In genomic region chr10:5620966-5621365, GRCh38 we compare ENCODE assay signal across 23 cellular contexts. TPM values are rescaled to one million over a fixed set of nuclear protein-coding genes. Genes with fewer than 3 reads are reported as not detected.
A peak's percentile ranks its signal among the peaks of the same experiment; 100 is the strongest.
DNase-seq lines count a peak whose midpoint lies in the region; ATAC-seq and TF ChIP-seq lines count a peak whose summit lies in the region.
"Had no signal": no experiment of that assay in that cellular context is flagged by ENCODE, and none has a peak within 500 bp of the region (broad histone marks: within the 10 kb centered on the region; RNA-seq: fewer than 3 reads in every experiment).

No MANE protein-coding gene starts in this region.

- H2BK15ac ChIP-seq in mesenchymal stem cell (ENCODE audit: low read depth, poor library complexity, severe bottlenecking) = peak overlapping the region; percentile 12

- TF ChIP-seq POLR2A in ovary (IDR thresholded peaks at IDR 0.05) (no peak), uterus (IDR thresholded peaks at IDR 0.05) (no peak)

- ATAC-seq in right cardiac atrium (no peak), GM21528 (IDR thresholded peaks at IDR 0.05; ENCODE audit: low FRiP score, unreplicated experiment) (no peak)
- ATAC-seq: GM12878, GM23338 had no signal

- H3K4ac ChIP-seq in mesenchymal stem cell (ENCODE audit: low read depth in 1 of 2, low read length in 2 of 2) = no peak overlapping the region

- H2AK5ac ChIP-seq in mesenchymal stem cell (ENCODE audit: low read length, severe bottlenecking) = no peak overlapping the region

- no peak overlapping the region for H2BK12ac ChIP-seq in mesenchymal stem cell (ENCODE audit: low read length in 2 of 2)

- TF ChIP-seq CTCF in right atrium auricular region (IDR thresholded peaks at IDR 0.05) (no peak), ovary (IDR thresholded peaks at IDR 0.05) (no peak), uterus (IDR thresholded peaks at IDR 0.05) (no peak)

- H3K9me3 ChIP-seq in right cardiac atrium (ENCODE audit: control insufficient read depth, low read length) (no peaks in the 10 kb centered on the region), right atrium auricular region (no peaks in the 10 kb centered on the region), mesenchymal stem cell (ENCODE audit: control insufficient read depth, low read length) (no peaks in the 10 kb centered on the region), ovary (no peaks in the 10 kb centered on the region), uterus (no peaks in the 10 kb centered on the region)
- H3K9me3 ChIP-seq: BLaER1 treated with 17β-estradiol and CSF1 and Interleukin-3, amounts not matched to agents 10 nM and 100 nM; Caco-2; HAP-1 had no signal

- no peak overlapping the region for H4K91ac ChIP-seq in mesenchymal stem cell (ENCODE audit: low read length)

- intact Hi-C loops in right cardiac atrium (cut with DNase I) (loop anchor here in 1 of 4 donors (5.0 kb wide), 1 partner anchor 179 kb away; no protein-coding TSS in a partner anchor), ovary (cut with DNase I) (loop anchor here (5.0 to 10.0 kb wide), 4 partner anchors 86 to 179 kb away; no protein-coding TSS in a partner anchor), uterus (cut with DNase I; ENCODE audit: low total_unique reads) (loop anchor here (5.0 kb wide), 1 partner anchor 179 kb away; no protein-coding TSS in a partner anchor)

- no peaks in the 10 kb centered on the region for H3K79me1 ChIP-seq in mesenchymal stem cell (replicated peaks; ENCODE audit: low read length, poor library complexity, severe bottlenecking)

- H3K23ac ChIP-seq in mesenchymal stem cell (ENCODE audit: low read length in 2 of 2) = no peak overlapping the region

- no peak overlapping the region for H3K14ac ChIP-seq in mesenchymal stem cell (ENCODE audit: low read length in 2 of 2)

- TF ChIP-seq EP300 in ovary (IDR thresholded peaks at IDR 0.05) = no peak

- H3K36me3 ChIP-seq in right atrium auricular region = no peaks in the 10 kb centered on the region
- no peaks in the 10 kb centered on the region for H3K36me3 ChIP-seq in mesenchymal stem cell (ENCODE audit: control insufficient read depth in 1 of 2, insufficient read depth in 2 of 2, low read depth in 1 of 2, low read length in 2 of 2)
- no peaks in the 10 kb centered on the region for H3K36me3 ChIP-seq in ovary
- H3K36me3 ChIP-seq in uterus = no peaks in the 10 kb centered on the region
- H3K36me3 ChIP-seq: BLaER1 treated with 17β-estradiol and CSF1 and Interleukin-3, amounts not matched to agents 10 nM and 100 nM; HAP-1 had no signal

- H2AFZ ChIP-seq in mesenchymal stem cell (ENCODE audit: low read depth, low read length) = no peak overlapping the region

- H4K8ac ChIP-seq in mesenchymal stem cell (ENCODE audit: low read length) = no peak overlapping the region

- H3K9ac ChIP-seq in mesenchymal stem cell (ENCODE audit: low read length) = no peak overlapping the region
- H3K9ac ChIP-seq: KMS-11 had no signal

- H3K4me3 ChIP-seq in right cardiac atrium (ENCODE audit: low read length) (no peak overlapping the region), right atrium auricular region (no peak overlapping the region), mesenchymal stem cell (ENCODE audit: insufficient read depth in 1 of 2, low read depth in 1 of 2, low read length in 2 of 2) (no peak overlapping the region), ovary (no peak overlapping the region), uterus (no peak overlapping the region)
- H3K4me3 ChIP-seq: BLaER1 treated with 17β-estradiol and CSF1 and Interleukin-3, amounts not matched to agents 10 nM and 100 nM; GM12878; GM23338; HAP-1 had no signal

- WGBS in right cardiac atrium = 80% methylated on average over 16 of the region's 16 CpGs
- 88% methylated on average over 9 of the region's 16 CpGs for WGBS in mesenchymal stem cell
- 35 to 38% (median 36%) methylated on average over 16 of the region's 16 CpGs for WGBS in ovary, 3 donors

- H3K27me3 ChIP-seq in right cardiac atrium (ENCODE audit: control insufficient read depth, insufficient read depth) = no peaks in the 10 kb centered on the region
- no peaks in the 10 kb centered on the region for H3K27me3 ChIP-seq in right atrium auricular region
- no peaks in the 10 kb centered on the region for H3K27me3 ChIP-seq in mesenchymal stem cell (ENCODE audit: control insufficient read depth in 1 of 2, insufficient read depth in 1 of 2, low read length in 2 of 2)
- H3K27me3 ChIP-seq in ovary = no peaks in the 10 kb centered on the region
- H3K27me3 ChIP-seq in uterus = no peaks in the 10 kb centered on the region
- H3K27me3 ChIP-seq: BLaER1 treated with 17β-estradiol and CSF1 and Interleukin-3, amounts not matched to agents 10 nM and 100 nM had no signal

- H3K27ac ChIP-seq in right cardiac atrium (ENCODE audit: low read length) (no peak overlapping the region), right atrium auricular region (peak overlapping the region in 1 of 2 donors; percentile 53), mesenchymal stem cell (ENCODE audit: low read length, poor library complexity, severe bottlenecking) (no peak overlapping the region), ovary (peak overlapping the region; percentile 35 to 82), uterus (peak overlapping the region; percentile 82 to 93)
- H3K27ac ChIP-seq: BLaER1 treated with 17β-estradiol and CSF1 and Interleukin-3, amounts not matched to agents 10 nM and 100 nM; KMS-11 had no signal

- no peaks in the 10 kb centered on the region for H3K4me1 ChIP-seq in right cardiac atrium (ENCODE audit: control insufficient read depth, insufficient read depth, low read length)
- peaks cover 0 to 32% of the 10 kb centered on the region in 2 donors for H3K4me1 ChIP-seq in right atrium auricular region
- peaks cover 13% of the 10 kb centered on the region for H3K4me1 ChIP-seq in mesenchymal stem cell (ENCODE audit: control insufficient read depth, insufficient read depth, low read depth, low read length)
- peaks cover 28% of the 10 kb centered on the region for H3K4me1 ChIP-seq in ovary (ENCODE audit: insufficient read depth)
- peaks cover 0 to 9% of the 10 kb centered on the region in 2 donors for H3K4me1 ChIP-seq in uterus
- H3K4me1 ChIP-seq: HAP-1 had no signal

- DNase-seq in right cardiac atrium (peak in 2 of 3 donors; percentile 48 to 66), right atrium auricular region (ENCODE audit: low spot score) (no peak), mesenchymal stem cell (no peak), ovary (peak in 3 of 5 donors; percentile 42 to 72 (median 52)), uterus (peak; percentile 61 to 88), NCI-H526 treated with DMSO at 0.1 percent for 48 hours (lab: John Stamatoyannopoulos, UW) (no peak), NCI-H1694 treated with DMSO at 0.1 percent for 48 hours (lab: John Stamatoyannopoulos, UW) (no peak)
- DNase-seq: 8988T; Caco-2; CD4-positive, alpha-beta memory T cell; DND-41; NCI-H1105; NCI-H146; NCI-H2029 treated with DMSO at 0.1 percent for 48 hours; NCI-H345; NCI-H524; Right ventricle myocardium superior had no signal

- H2BK120ac ChIP-seq in mesenchymal stem cell (ENCODE audit: low read depth, low read length) = no peak overlapping the region

- no peak overlapping the region for H3K4me2 ChIP-seq in mesenchymal stem cell (ENCODE audit: low read length, poor library complexity, severe bottlenecking)
- H3K4me2 ChIP-seq: GM23338, KMS-11 had no signal

- H3K18ac ChIP-seq in mesenchymal stem cell (ENCODE audit: low read depth in 1 of 2, low read length in 2 of 2) = no peak overlapping the region

- H2BK5ac ChIP-seq in mesenchymal stem cell (ENCODE audit: low read depth, low read length, poor library complexity, severe bottlenecking) = no peak overlapping the region

RNA-seq across cellular contexts. Expression of gene ASB13, which starts 45.4 kb away (rescaled TPM):
- total RNA-seq in right cardiac atrium (10 to 100 TPM; 15.0 to 20.6 (median 17.5) TPM), right atrium auricular region (10 to 100 TPM; 10.5 to 14.3 TPM), ovary (10 to 100 TPM; 17.9 to 45.6 (median 29.0) TPM), uterus (10 to 100 TPM in 3 of 4 donors, 1 to 10 TPM in 1; 8.7 to 25.7 (median 17.9) TPM)
- polyA plus RNA-seq in right cardiac atrium (17.1 TPM), ovary (10 to 100 TPM; 15.0 to 23.2 TPM)
- polyA plus RNA-seq in mesenchymal stem cell (2013, experiment 1 of 2) = 5.1 TPM
- polyA plus RNA-seq in mesenchymal stem cell (2013, experiment 2 of 2) = 5.1 TPM

Comparison
In these comparisons a context has a peak if more than half of its experiments do, and no peak if none do; other contexts are left out.
1. DNase-seq: peak in right cardiac atrium (2 of 3), ovary (3 of 5) and uterus (2 of 2); none in right atrium auricular region (single experiment), mesenchymal stem cell (single experiment), NCI-H526 treated with DMSO at 0.1 percent for 48 hours (single experiment) and NCI-H1694 treated with DMSO at 0.1 percent for 48 hours (single experiment).
2. H3K27ac ChIP-seq: peak in ovary (2 of 2) and uterus (2 of 2); none in right cardiac atrium (single experiment) and mesenchymal stem cell (single experiment).